ENCODE assay signal across 14 cellular contexts in genomic region chr14:89443002-89443660, GRCh38. TPM values are rescaled to one million over a fixed set of nuclear protein-coding genes. Genes with fewer than 3 reads are reported as not detected.
DNase-seq lines count a peak whose midpoint lies in the region; ATAC-seq, FAIRE-seq and TF ChIP-seq lines count a peak whose summit lies in the region.
"Had no signal": no experiment of that assay in that cellular context is flagged by ENCODE, and none has a peak within 500 bp of the region (broad histone marks: within the 10 kb centered on the region; RNA-seq: fewer than 3 reads in every experiment).

No MANE protein-coding gene starts in this region.

- peak; percentile 17 for FAIRE-seq in astrocyte (lab: Jason Lieb, UNC)

- peak overlapping the region; percentile 85 to 97 (median 86) for H3K27ac Mint-ChIP-seq in CD4-positive, CD25-positive, alpha-beta regulatory T cell
- H3K27ac Mint-ChIP-seq in astrocyte (ENCODE audit: unreplicated experiment): peak overlapping the region; percentile 90

- H3K36me3 Mint-ChIP-seq in CD4-positive, CD25-positive, alpha-beta regulatory T cell: peaks cover 19% of the 10 kb centered on the region
- no peaks in the 10 kb centered on the region for H3K36me3 Mint-ChIP-seq in astrocyte (ENCODE audit: low read depth, unreplicated experiment)

- H2AK5ac ChIP-seq in mesenchymal stem cell (ENCODE audit: low read length, severe bottlenecking): peak overlapping the region; percentile 1

- H4K20me1 ChIP-seq in astrocyte (ENCODE audit: insufficient read depth, low read length): no peaks in the 10 kb centered on the region

- no peak overlapping the region for H4K8ac ChIP-seq in mesenchymal stem cell (ENCODE audit: low read length)

- H3K9ac ChIP-seq in HUES64 (ENCODE audit: low read depth, low read length) (no peak overlapping the region), astrocyte (ENCODE audit: low read length) (peak overlapping the region; percentile 47), mesenchymal stem cell (ENCODE audit: low read length) (peak overlapping the region; percentile 46)

- no peak overlapping the region for H3K27ac ChIP-seq in CD4-positive, CD25-positive, alpha-beta regulatory T cell (ENCODE audit: insufficient read depth, low read length, poor library complexity, severe bottlenecking)
- H3K27ac ChIP-seq in HUES64 (ENCODE audit: low read depth, low read length): peak overlapping the region; percentile 93
- peak overlapping the region; percentile 72 for H3K27ac ChIP-seq in astrocyte (ENCODE audit: low read depth, low read length)
- H3K27ac ChIP-seq in mesenchymal stem cell (ENCODE audit: low read length, poor library complexity, severe bottlenecking): peak overlapping the region; percentile 64
- no peak overlapping the region for H3K27ac ChIP-seq in right lobe of liver
- H3K27ac ChIP-seq in testis: no peak overlapping the region
- H3K27ac ChIP-seq: cardiac muscle cell, HL-60, stomach had no signal

- no peak overlapping the region for H3K4ac ChIP-seq in mesenchymal stem cell (ENCODE audit: low read depth in 1 of 2, low read length in 2 of 2)

- TF ChIP-seq POLR2A in right lobe of liver (IDR thresholded peaks at IDR 0.05) (no peak), testis (IDR thresholded peaks at IDR 0.05) (no peak)

- H3K9me3 ChIP-seq in CD4-positive, CD25-positive, alpha-beta regulatory T cell (ENCODE audit: control insufficient read depth in 2 of 2, low read length in 2 of 2): no peaks in the 10 kb centered on the region
- no peaks in the 10 kb centered on the region for H3K9me3 ChIP-seq in HUES64 (ENCODE audit: insufficient read depth, low read depth, low read length)
- H3K9me3 ChIP-seq in astrocyte (ENCODE audit: insufficient read depth, low read depth, low read length): no peaks in the 10 kb centered on the region
- H3K9me3 ChIP-seq in mesenchymal stem cell (ENCODE audit: control insufficient read depth, low read length): no peaks in the 10 kb centered on the region
- no peaks in the 10 kb centered on the region for H3K9me3 ChIP-seq in right lobe of liver
- H3K9me3 ChIP-seq in testis: no peaks in the 10 kb centered on the region
- H3K9me3 ChIP-seq: heart left ventricle, Peyer's patch, stomach had no signal

- H3K4me1 Mint-ChIP-seq in CD4-positive, CD25-positive, alpha-beta regulatory T cell: peaks cover 23 to 80% (median 48%) of the 10 kb centered on the region in 4 donors
- H3K4me1 Mint-ChIP-seq in astrocyte (ENCODE audit: low read depth, unreplicated experiment): peaks cover 27% of the 10 kb centered on the region

- no peak overlapping the region for H3K18ac ChIP-seq in mesenchymal stem cell (ENCODE audit: low read depth in 1 of 2, low read length in 2 of 2)

- no peak overlapping the region for H3K4me3 ChIP-seq in CD4-positive, CD25-positive, alpha-beta regulatory T cell (ENCODE audit: low read depth, low read length)
- H3K4me3 ChIP-seq in HUES64 (ENCODE audit: low read length) (no peak overlapping the region), astrocyte (ENCODE audit: insufficient read depth, low read depth, low read length) (no peak overlapping the region), mesenchymal stem cell (ENCODE audit: insufficient read depth in 1 of 2, low read depth in 1 of 2, low read length in 2 of 2) (no peak overlapping the region), right lobe of liver (no peak overlapping the region), testis (no peak overlapping the region)
- H3K4me3 ChIP-seq: cardiac muscle cell, heart left ventricle, Peyer's patch, stomach had no signal

- DNase-seq in CD4-positive, CD25-positive, alpha-beta regulatory T cell: no peak
- DNase-seq in astrocyte (ENCODE audit: low read depth) (no peak), mesenchymal stem cell (no peak), NCI-H2029 treated with DMSO at 0.1 percent for 48 hours (lab: John Stamatoyannopoulos, UW) (no peak), right lobe of liver (no peak), NCI-H2107 treated with DMSO at 0.1 percent for 48 hours (lab: John Stamatoyannopoulos, UW; ENCODE audit: unreplicated experiment) (no peak), testis (no peak)
- DNase-seq: heart left ventricle, NCI-H1694 treated with DMSO at 0.1 percent for 48 hours, Peyer's patch, stomach had no signal

- H3K79me2 ChIP-seq in astrocyte (ENCODE audit: insufficient read depth, low read length): no peaks in the 10 kb centered on the region

- H2BK15ac ChIP-seq in mesenchymal stem cell (ENCODE audit: low read depth, poor library complexity, severe bottlenecking): no peak overlapping the region

- H2BK120ac ChIP-seq in mesenchymal stem cell (ENCODE audit: low read depth, low read length): no peak overlapping the region

- TF ChIP-seq CTCF in astrocyte (IDR thresholded peaks at IDR 0.05; ENCODE audit: insufficient read depth, low read depth, low read length) (no peak), right lobe of liver (IDR thresholded peaks at IDR 0.05) (no peak), testis (IDR thresholded peaks at IDR 0.05) (no peak)

- H3K14ac ChIP-seq in mesenchymal stem cell (ENCODE audit: low read length in 2 of 2): no peak overlapping the region

- no peak overlapping the region for H2BK12ac ChIP-seq in mesenchymal stem cell (ENCODE audit: low read length in 2 of 2)

- peak overlapping the region; percentile 25 for H2BK5ac ChIP-seq in mesenchymal stem cell (ENCODE audit: low read depth, low read length, poor library complexity, severe bottlenecking)

- intact Hi-C loops in right lobe of liver (cut with DNase I): no loop called here
- intact Hi-C loops in testis (cut with DNase I; ENCODE audit: low total_unique reads): no loop called here

- H3K79me1 ChIP-seq in mesenchymal stem cell (replicated peaks; ENCODE audit: low read length, poor library complexity, severe bottlenecking): peaks cover 12% of the 10 kb centered on the region

- H3K36me3 ChIP-seq in CD4-positive, CD25-positive, alpha-beta regulatory T cell (ENCODE audit: control insufficient read depth, insufficient read depth, low read length): no peaks in the 10 kb centered on the region
- H3K36me3 ChIP-seq in HUES64 (ENCODE audit: insufficient read depth, low read length) (no peaks in the 10 kb centered on the region), astrocyte (ENCODE audit: insufficient read depth, low read length) (no peaks in the 10 kb centered on the region), mesenchymal stem cell (ENCODE audit: control insufficient read depth in 1 of 2, insufficient read depth in 2 of 2, low read depth in 1 of 2, low read length in 2 of 2) (no peaks in the 10 kb centered on the region), right lobe of liver (no peaks in the 10 kb centered on the region), testis (ENCODE audit: low read depth, missing control alignments) (no peaks in the 10 kb centered on the region)
- H3K36me3 ChIP-seq: cardiac muscle cell, heart left ventricle, Peyer's patch, stomach had no signal

- peaks cover 0 to 2% (median 0%) of the 10 kb centered on the region in 7 donors for H3K9me3 Mint-ChIP-seq in CD4-positive, CD25-positive, alpha-beta regulatory T cell
- H3K9me3 Mint-ChIP-seq in astrocyte (ENCODE audit: unreplicated experiment): peaks cover 5% of the 10 kb centered on the region

- H3K4me2 ChIP-seq in astrocyte (ENCODE audit: low read length) (peak overlapping the region; percentile 51), mesenchymal stem cell (ENCODE audit: low read length, poor library complexity, severe bottlenecking) (no peak overlapping the region)

- H3K23ac ChIP-seq in mesenchymal stem cell (ENCODE audit: low read length in 2 of 2): no peak overlapping the region

- H3K27me3 ChIP-seq in CD4-positive, CD25-positive, alpha-beta regulatory T cell (ENCODE audit: control insufficient read depth, insufficient read depth, low read length): no peaks in the 10 kb centered on the region
- no peaks in the 10 kb centered on the region for H3K27me3 ChIP-seq in HUES64 (ENCODE audit: insufficient read depth, low read length)
- no peaks in the 10 kb centered on the region for H3K27me3 ChIP-seq in astrocyte (ENCODE audit: insufficient read depth, low read length)
- H3K27me3 ChIP-seq in mesenchymal stem cell (ENCODE audit: control insufficient read depth in 1 of 2, insufficient read depth in 1 of 2, low read length in 2 of 2): no peaks in the 10 kb centered on the region
- H3K27me3 ChIP-seq in right lobe of liver: no peaks in the 10 kb centered on the region
- H3K27me3 ChIP-seq in testis: no peaks in the 10 kb centered on the region
- H3K27me3 ChIP-seq: cardiac muscle cell, heart left ventricle, Peyer's patch, stomach had no signal

- no peaks in the 10 kb centered on the region for H3K27me3 Mint-ChIP-seq in CD4-positive, CD25-positive, alpha-beta regulatory T cell
- no peaks in the 10 kb centered on the region for H3K27me3 Mint-ChIP-seq in astrocyte (ENCODE audit: low read depth, unreplicated experiment)

- H2AFZ ChIP-seq in astrocyte (ENCODE audit: low read depth, low read length) (no peak overlapping the region), mesenchymal stem cell (ENCODE audit: low read depth, low read length) (no peak overlapping the region)

- 31% methylated on average over 3 of the region's 3 CpGs for whole genome bisulfite sequencing in HUES64
- 24% methylated on average over 3 of the region's 3 CpGs for WGBS in mesenchymal stem cell
- WGBS in right lobe of liver (ENCODE audit: insufficient coverage, low coverage, low lambda C conversion rate, missing lambda C conversion rate): 49% methylated on average over 3 of the region's 3 CpGs
- 31 to 44% methylated on average over 3 of the region's 3 CpGs for WGBS in testis, 2 donors

- H3K4me3 Mint-ChIP-seq in CD4-positive, CD25-positive, alpha-beta regulatory T cell: peak overlapping the region in 3 of 4 donors; percentile 22 to 81 (median 74)
- peak overlapping the region; percentile 56 for H3K4me3 Mint-ChIP-seq in astrocyte (ENCODE audit: unreplicated experiment)

- no peak for ATAC-seq in CD4-positive, CD25-positive, alpha-beta regulatory T cell (ENCODE audit: low read depth in 2 of 2)
- no peak for ATAC-seq in right lobe of liver

- H4K91ac ChIP-seq in mesenchymal stem cell (ENCODE audit: low read length): no peak overlapping the region

- H3K4me1 ChIP-seq in CD4-positive, CD25-positive, alpha-beta regulatory T cell (ENCODE audit: control insufficient read depth, insufficient read depth, low read length, poor library complexity, severe bottlenecking): peaks cover 39% of the 10 kb centered on the region
- H3K4me1 ChIP-seq in HUES64 (ENCODE audit: insufficient read depth, low read length): peaks cover 32% of the 10 kb centered on the region
- peaks cover 19% of the 10 kb centered on the region for H3K4me1 ChIP-seq in astrocyte (ENCODE audit: insufficient read depth, low read length)
- peaks cover 12% of the 10 kb centered on the region for H3K4me1 ChIP-seq in mesenchymal stem cell (ENCODE audit: control insufficient read depth, insufficient read depth, low read depth, low read length)
- no peaks in the 10 kb centered on the region for H3K4me1 ChIP-seq in right lobe of liver
- no peaks in the 10 kb centered on the region for H3K4me1 ChIP-seq in testis

RNA-seq across cellular contexts. Expression of gene FOXN3, which starts 26.1 kb away (rescaled TPM):
- total RNA-seq in CD4-positive, CD25-positive, alpha-beta regulatory T cell: 203 TPM
- 100 to 1,000 TPM; 108 to 126 (median 110) TPM for polyA plus RNA-seq in CD4-positive, CD25-positive, alpha-beta regulatory T cell
- polyA plus RNA-seq in HUES64 (2013, experiment 1 of 2): 47.5 TPM
- polyA plus RNA-seq in HUES64 (2013, experiment 2 of 2): 48.8 TPM
- total RNA-seq in astrocyte (105 and 122 TPM in 2 replicates), right lobe of liver (10 to 100 TPM; 41.5 to 74.2 (median 55.8) TPM), testis (100 to 1,000 TPM; 100 to 103 TPM)
- 28.2 TPM for polyA plus RNA-seq in mesenchymal stem cell (2013, experiment 1 of 2)
- polyA plus RNA-seq in mesenchymal stem cell (2013, experiment 2 of 2): 27.4 TPM
- polyA plus RNA-seq in testis (ENCODE audit: insufficient read depth, low read depth, low replicate concordance): 40.7 TPM

Comparison
In these comparisons a context has a peak if more than half of its experiments do, and no peak if none do; other contexts are left out.
1. H3K27ac ChIP-seq: peak in HUES64 (single experiment), astrocyte (single experiment) and mesenchymal stem cell (single experiment); none in CD4-positive, CD25-positive, alpha-beta regulatory T cell (single experiment), right lobe of liver (0 of 3) and testis (0 of 2).